Comparison of ENCODE assay signal across 21 cellular contexts in the genomic region with DNA sequence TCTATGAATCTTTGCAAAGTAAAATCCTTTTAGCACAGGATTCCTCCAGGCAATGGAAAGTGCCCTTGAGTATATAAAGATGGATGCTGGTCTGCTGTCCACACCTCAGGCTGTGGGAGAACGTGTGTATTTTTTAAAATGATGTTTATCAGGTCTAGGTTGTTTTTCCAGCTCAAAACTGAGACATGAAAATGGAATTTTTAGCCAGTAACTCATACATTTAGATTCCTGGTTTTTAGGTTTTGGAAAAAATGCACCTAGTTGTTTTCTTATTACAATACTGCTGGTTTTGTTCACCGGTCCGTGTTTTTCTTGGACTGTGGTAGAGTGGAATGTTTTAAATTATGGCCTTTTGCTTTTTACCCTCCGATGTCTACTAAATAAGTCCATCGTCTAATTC.
DNase-seq lines count a peak whose midpoint lies in the region; ATAC-seq, FAIRE-seq and TF ChIP-seq lines count a peak whose summit lies in the region.
"Had no signal": no experiment of that assay in that cellular context is flagged by ENCODE, and none has a peak within 500 bp of the region (broad histone marks: within the 10 kb centered on the region; RNA-seq: fewer than 3 reads in every experiment).

No MANE protein-coding gene starts in this region.

- H3K4me2 ChIP-seq in skeletal muscle satellite cell (ENCODE audit: low read length) (peak overlapping the region; percentile 12), HepG2 (ENCODE audit: low read depth, low read length) (no peak overlapping the region)

- H3K4me1 ChIP-seq in ascending aorta (peaks cover 8 to 14% of the 10 kb centered on the region in 2 donors), skeletal muscle satellite cell (ENCODE audit: control insufficient read depth, insufficient read depth, low read length) (peaks cover 44% of the 10 kb centered on the region), SJCRH30 (no peaks in the 10 kb centered on the region), HepG2 (ENCODE audit: insufficient read depth, low read length) (no peaks in the 10 kb centered on the region)
- H3K4me1 ChIP-seq: BE2C, HAP-1 had no signal

- WGBS in HepG2 (ENCODE audit: low lambda C conversion rate), result 55% methylated on average over 5 of the region's 5 CpGs

- no peak for FAIRE-seq in HepG2 (lab: Jason Lieb, UNC)
- FAIRE-seq: D721Med, GM12878 had no signal

- TF ChIP-seq CTCF in ascending aorta (IDR thresholded peaks at IDR 0.05) (no peak), fibroblast of the aortic adventitia (IDR thresholded peaks at IDR 0.05; ENCODE audit: insufficient read depth, low read length) (no peak), HepG2 (CRISPR knock-in tag; IDR thresholded peaks at IDR 0.05) (no peak)

- TF ChIP-seq POLR2A in HepG2 (IDR thresholded peaks at IDR 0.05; ENCODE audit: insufficient read depth in 1 of 2, low read depth in 2 of 2, low read length in 2 of 2), result no peak

- H3K36me3 ChIP-seq in ascending aorta (no peaks in the 10 kb centered on the region), skeletal muscle satellite cell (ENCODE audit: insufficient read depth, low read length) (no peaks in the 10 kb centered on the region), SJCRH30 (no peaks in the 10 kb centered on the region), HepG2 (replicated peaks in 1 of 2; ENCODE audit: control insufficient read depth in 1 of 2, insufficient read depth in 2 of 2, low read length in 2 of 2) (no peaks in the 10 kb centered on the region)
- H3K36me3 ChIP-seq: BE2C, HAP-1 had no signal

- H3K27me3 ChIP-seq in ascending aorta (no peaks in the 10 kb centered on the region), skeletal muscle satellite cell (ENCODE audit: control insufficient read depth, insufficient read depth, low read length) (no peaks in the 10 kb centered on the region), SJCRH30 (no peaks in the 10 kb centered on the region), HepG2 (ENCODE audit: control insufficient read depth in 1 of 2, insufficient read depth in 2 of 2, low read length in 2 of 2) (no peaks in the 10 kb centered on the region; a peak in 1 of 5 replicates)
- H3K27me3 ChIP-seq: BE2C had no signal

- no peak overlapping the region for H2AFZ ChIP-seq in HepG2 (ENCODE audit: low read length)

- H3K9ac ChIP-seq in skeletal muscle satellite cell (ENCODE audit: low read depth, low read length) (no peak overlapping the region), HepG2 (ENCODE audit: insufficient read depth, low read depth, low read length) (no peak overlapping the region)

- CTCF ChIA-PET in HepG2 (lab: Yijun Ruan, JAX; ENCODE audit: low intra/inter-chr PET ratio, low total read pairs), result no interaction called here

- BruUV-seq in HepG2 (replicated peaks; lab: Mats Ljungman, UMichigan), result no TSS peak

- H3K27ac ChIP-seq in ascending aorta (peak overlapping the region; percentile 47 to 68), SJCRH30 (no peak overlapping the region), HepG2 (ENCODE audit: extremely low read length, insufficient read depth, low read length) (no peak overlapping the region)

- no peak for TF ChIP-seq EP300 in HepG2 (IDR thresholded peaks at IDR 0.05; ENCODE audit: low read depth in 2 of 2, low read length in 2 of 2)
- no peak for TF ChIP-seq EP300 in HepG2 (CRISPR knock-in tag; IDR thresholded peaks at IDR 0.05; ENCODE audit: borderline replicate concordance)

- H3K79me2 ChIP-seq in HepG2 (ENCODE audit: insufficient read depth, low read length), result no peaks in the 10 kb centered on the region

- POLR2A ChIA-PET in HepG2 (lab: Yijun Ruan, JAX), result no interaction called here

- ATAC-seq in HepG2, result no peak
- ATAC-seq: CD8-positive, alpha-beta T cell; GM12878 had no signal

- intact Hi-C loops in ascending aorta (cut with DNase I) (no loop called here), HepG2 (cut with micrococcal nuclease; ENCODE audit: unreplicated experiment) (loop anchor here (2.0 kb wide), 1 partner anchor 69 kb away; no protein-coding TSS in a partner anchor)

- H3K9me3 ChIP-seq in ascending aorta, result no peaks in the 10 kb centered on the region
- H3K9me3 ChIP-seq in skeletal muscle satellite cell (replicated peaks; ENCODE audit: low read length), result no peaks in the 10 kb centered on the region
- H3K9me3 ChIP-seq in SJCRH30 (replicated peaks), result no peaks in the 10 kb centered on the region
- no peaks in the 10 kb centered on the region for H3K9me3 ChIP-seq in HepG2 (ENCODE audit: low read length)
- H3K9me3 ChIP-seq: BE2C, HAP-1 had no signal

- in situ Hi-C loops in HepG2 (cut with HindIII; ENCODE audit: extremely low pct_ligation_motif_present, low pct_unique_long_range_greater_than_20kb), result no loop called here

- no peak for TF ChIP-seq RAD21 in HepG2 (CRISPR knock-in tag; IDR thresholded peaks at IDR 0.05)

- peak; percentile 38 for DNase-seq in EH (ENCODE audit: low read depth)
- no peak for DNase-seq in ascending aorta (ENCODE audit: low spot score in 2 of 2)
- DNase-seq in fibroblast of the aortic adventitia (ENCODE audit: low read depth), result peak; percentile 52
- DNase-seq in NCI-H1092 (lab: John Stamatoyannopoulos, UW), result no peak
- DNase-seq in NCI-H1694 (lab: John Stamatoyannopoulos, UW), result no peak
- no peak for DNase-seq in SJCRH30
- no peak for DNase-seq in HepG2 (ENCODE audit: low spot score)
- DNase-seq: BE2C; CD8-positive, alpha-beta T cell; DND-41; GDM1; KBM-7; NCI-H1436 treated with DMSO at 0.1 percent for 48 hours; NCI-H2081; NCI-H510A; NCI-H774; RPMI8226 had no signal

- H3K4me3 ChIP-seq in ascending aorta (no peak overlapping the region), fibroblast of the aortic adventitia (ENCODE audit: low read depth, low read length) (no peak overlapping the region), skeletal muscle satellite cell (ENCODE audit: low read length) (no peak overlapping the region), SJCRH30 (no peak overlapping the region), HepG2 (replicated peaks in 1 of 3; ENCODE audit: insufficient read depth in 1 of 3, low read depth in 2 of 3, low read length in 3 of 3) (no peak overlapping the region)
- H3K4me3 ChIP-seq: GM12878, HAP-1 had no signal

- no peaks in the 10 kb centered on the region for H4K20me1 ChIP-seq in HepG2 (ENCODE audit: insufficient read depth, low read length)

TF ChIP-seq in HepG2, 621 proteins besides CTCF, POLR2A, EP300 and RAD21 (continues in another document):
- TF ChIP-seq MTA3 (CRISPR knock-in tag; IDR thresholded peaks at IDR 0.05) (no peak), RXRA (CRISPR knock-in tag; IDR thresholded peaks at IDR 0.05) (no peak), ZMYM2 (CRISPR knock-in tag; IDR thresholded peaks at IDR 0.05) (no peak), KLF6 (CRISPR knock-in tag; IDR thresholded peaks at IDR 0.05) (no peak), NFE2 (CRISPR knock-in tag; IDR thresholded peaks at IDR 0.05) (no peak), ZNF335 (CRISPR knock-in tag; IDR thresholded peaks at IDR 0.05) (no peak), MBNL3 (CRISPR knock-in tag; conservative IDR thresholded peaks at IDR 0.05) (no peak), KAT7 (CRISPR knock-in tag; IDR thresholded peaks at IDR 0.05; ENCODE audit: borderline replicate concordance) (no peak), TCF12 (IDR thresholded peaks at IDR 0.05) (no peak), TCF12 (CRISPR knock-in tag; IDR thresholded peaks at IDR 0.05) (no peak), ZC3H13 (CRISPR knock-in tag; IDR thresholded peaks at IDR 0.05) (no peak), HMG20A (CRISPR knock-in tag; IDR thresholded peaks at IDR 0.05; ENCODE audit: borderline replicate concordance) (no peak), HDAC6 (IDR thresholded peaks at IDR 0.05; ENCODE audit: low read depth, low read length) (no peak), ZBTB39 (CRISPR knock-in tag; IDR thresholded peaks at IDR 0.05) (no peak)
- TF ChIP-seq, protein P1, sequence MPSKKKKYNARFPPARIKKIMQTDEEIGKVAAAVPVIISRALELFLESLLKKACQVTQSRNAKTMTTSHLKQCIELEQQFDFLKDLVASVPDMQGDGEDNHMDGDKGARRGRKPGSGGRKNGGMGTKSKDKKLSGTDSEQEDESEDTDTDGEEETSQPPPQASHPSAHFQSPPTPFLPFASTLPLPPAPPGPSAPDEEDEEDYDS (CRISPR knock-in tag; IDR thresholded peaks at IDR 0.05), result no peak
- TF ChIP-seq, protein P2, sequence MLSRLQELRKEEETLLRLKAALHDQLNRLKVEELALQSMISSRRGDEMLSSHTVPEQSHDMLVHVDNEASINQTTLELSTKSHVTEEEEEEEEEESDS (CRISPR knock-in tag; IDR thresholded peaks at IDR 0.05; ENCODE audit: borderline replicate concordance), result no peak
- TF ChIP-seq, protein P3, sequence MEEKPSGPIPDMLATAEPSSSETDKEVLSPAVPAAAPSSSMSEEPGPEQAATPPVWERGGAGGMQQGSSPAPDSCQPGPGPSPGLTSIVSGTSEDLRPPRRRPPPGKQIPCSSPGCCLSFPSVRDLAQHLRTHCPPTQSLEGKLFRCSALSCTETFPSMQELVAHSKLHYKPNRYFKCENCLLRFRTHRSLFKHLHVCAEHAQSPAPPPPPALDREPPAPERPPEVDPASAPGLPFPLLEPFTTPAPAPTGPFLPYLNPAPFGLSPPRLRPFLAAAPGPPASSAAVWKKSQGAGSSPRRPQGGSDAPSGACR (CRISPR knock-in tag; IDR thresholded peaks at IDR 0.05), result no peak

Comparison
In these comparisons a context has a peak if more than half of its experiments do, and no peak if none do; other contexts are left out.
1. DNase-seq: peak in EH (single experiment) and fibroblast of the aortic adventitia (single experiment); none in ascending aorta (0 of 2), NCI-H1092 (single experiment), NCI-H1694 (single experiment), SJCRH30 (0 of 2) and HepG2 (single experiment).
2. H3K27ac ChIP-seq: peak in ascending aorta (2 of 2); none in SJCRH30 (single experiment) and HepG2 (single experiment).